ENCODE assay signal across 18 cellular contexts in genomic region chr13:114173753-114174152, GRCh38. TPM values are rescaled to one million over a fixed set of nuclear protein-coding genes. Genes with fewer than 3 reads are reported as not detected.
A peak's percentile ranks its signal among the peaks of the same experiment; 100 is the strongest.
DNase-seq lines count a peak whose midpoint lies in the region; ATAC-seq, FAIRE-seq and TF ChIP-seq lines count a peak whose summit lies in the region.
"Had no signal": no experiment of that assay in that cellular context is flagged by ENCODE, and none has a peak within 500 bp of the region (broad histone marks: within the 10 kb centered on the region; RNA-seq: fewer than 3 reads in every experiment).

No MANE protein-coding gene starts in this region.

- H3K36me3 ChIP-seq in adipocyte (ENCODE audit: control insufficient read depth, insufficient read depth, low read length, severe bottlenecking), result no peaks in the 10 kb centered on the region

- intact Hi-C loops in activated CD4-positive, alpha-beta T cell treated with anti-CD3 and anti-CD28 coated beads for 36 hours (cut with DNase I, micrococcal nuclease), result no loop called here

- H3K9ac ChIP-seq in adipocyte (ENCODE audit: low read length), result no peak overlapping the region

- CTCF ChIA-PET in activated CD4-positive, alpha-beta T cell treated with anti-CD3 and anti-CD28 coated beads for 36 hours (lab: Charles Lee), result interaction anchor here (0.6 to 1.4 kb wide), 3 partner anchors 10 to 32 kb away, joined by 3 to 4 read pairs (median 3); no protein-coding TSS in a partner anchor

- POLR2A ChIA-PET in activated CD4-positive, alpha-beta T cell treated with anti-CD3 and anti-CD28 coated beads for 36 hours (lab: Charles Lee), result no interaction called here

- no peak for FAIRE-seq in HTR-8/SVneo (lab: Jason Lieb, UNC)
- FAIRE-seq: H54 had no signal

- peaks cover 16% of the 10 kb centered on the region for H3K4me1 ChIP-seq in adipocyte (ENCODE audit: control insufficient read depth, insufficient read depth, low read length)

- H3K27me3 Mint-ChIP-seq in activated CD4-positive, alpha-beta T cell treated with anti-CD3 and anti-CD28 coated beads for 36 hours, result no peaks in the 10 kb centered on the region

- ATAC-seq in activated CD4-positive, alpha-beta T cell treated with anti-CD3 and anti-CD28 coated beads for 36 hours, result peak; percentile 49
- ATAC-seq in HG02623 (IDR thresholded peaks at IDR 0.05; ENCODE audit: unreplicated experiment), result no peak
- ATAC-seq: Panc1 had no signal

- H3K36me3 Mint-ChIP-seq in activated CD4-positive, alpha-beta T cell treated with anti-CD3 and anti-CD28 coated beads for 36 hours (ENCODE audit: low read depth), result peaks cover 2% of the 10 kb centered on the region
- H3K36me3 Mint-ChIP-seq: CD14-positive monocyte had no signal

- H3K9me3 ChIP-seq in adipocyte (ENCODE audit: control insufficient read depth, low read length), result peaks cover 3% of the 10 kb centered on the region

- no peak overlapping the region for H3K4me3 Mint-ChIP-seq in activated CD4-positive, alpha-beta T cell treated with anti-CD3 and anti-CD28 coated beads for 36 hours
- H3K4me3 Mint-ChIP-seq: CD14-positive monocyte had no signal

- no peak overlapping the region for H3K4me3 ChIP-seq in adipocyte (ENCODE audit: low read length)
- no peak overlapping the region for H3K4me3 ChIP-seq in foreskin fibroblast (ENCODE audit: low read depth in 1 of 2, low read length in 2 of 2)

- no peak for DNase-seq in activated CD4-positive, alpha-beta T cell treated with anti-CD3 and anti-CD28 coated beads for 36 hours
- no peak for DNase-seq in activated CD4-positive, alpha-beta T cell treated with anti-CD3 and anti-CD28 coated beads, Interleukin-2, amount 50 U/mL, for 48 hours
- DNase-seq in adipocyte (ENCODE audit: low read depth) (peak; percentile 15), foreskin fibroblast (peak; percentile 44 to 47), stromal cell of bone marrow (ENCODE audit: low read depth) (peak; percentile 14), HTR-8/SVneo (ENCODE audit: insufficient read length, low spot score) (no peak), hepatic stellate cell (ENCODE audit: low spot score) (no peak)
- DNase-seq: COR-L47, MM.1S, NCI-H2029, NCI-H2171 treated with DMSO at 0.1 percent for 48 hours, NCI-H82, SHP77 had no signal

- no peak for TF ChIP-seq CTCF in foreskin fibroblast (IDR thresholded peaks at IDR 0.05; ENCODE audit: low read depth, low read length)

- H3K4me1 Mint-ChIP-seq in activated CD4-positive, alpha-beta T cell treated with anti-CD3 and anti-CD28 coated beads for 36 hours, result peaks cover 25% of the 10 kb centered on the region

- peaks cover 17% of the 10 kb centered on the region for H3K27me3 ChIP-seq in adipocyte (replicated peaks; ENCODE audit: control insufficient read depth, insufficient read depth, low read length)

- H3K27ac Mint-ChIP-seq in activated CD4-positive, alpha-beta T cell treated with anti-CD3 and anti-CD28 coated beads for 36 hours, result no peak overlapping the region
- H3K27ac Mint-ChIP-seq: CD14-positive monocyte had no signal

- H3K9me3 Mint-ChIP-seq in activated CD4-positive, alpha-beta T cell treated with anti-CD3 and anti-CD28 coated beads for 36 hours (ENCODE audit: low read depth), result peaks cover 15% of the 10 kb centered on the region

RNA-seq across cellular contexts. Expression of gene CFAP97D2, which starts 5.3 kb away (rescaled TPM):
- not detected for total RNA-seq in activated CD4-positive, alpha-beta T cell treated with anti-CD3 and anti-CD28 coated beads for 36 hours
- total RNA-seq: NCI-H460 had no signal

RNA-seq across cellular contexts. Expression of gene RASA3, which starts 41.3 kb away (rescaled TPM):
- 10 to 100 TPM; 33.0 to 34.7 TPM for total RNA-seq in activated CD4-positive, alpha-beta T cell treated with anti-CD3 and anti-CD28 coated beads for 36 hours

Comparison
In these comparisons a context has a peak if more than half of its experiments do, and no peak if none do; other contexts are left out.
1. DNase-seq: peak in adipocyte (single experiment), foreskin fibroblast (2 of 2) and stromal cell of bone marrow (single experiment); none in activated CD4-positive, alpha-beta T cell treated with anti-CD3 and anti-CD28 coated beads for 36 hours (single experiment), activated CD4-positive, alpha-beta T cell treated with anti-CD3 and anti-CD28 coated beads, Interleukin-2, amount 50 U/mL, for 48 hours (0 of 2), HTR-8/SVneo (single experiment) and hepatic stellate cell (single experiment).